14 cellular contexts compared by ENCODE assay signal in genomic region chr1:56570924-56571372, GRCh38. TPM values are rescaled to one million over a fixed set of nuclear protein-coding genes. Genes with fewer than 3 reads are reported as not detected.
DNase-seq lines count a peak whose midpoint lies in the region; ATAC-seq and TF ChIP-seq lines count a peak whose summit lies in the region.
"Had no signal": no experiment of that assay in that cellular context is flagged by ENCODE, and none has a peak within 500 bp of the region (broad histone marks: within the 10 kb centered on the region; RNA-seq: fewer than 3 reads in every experiment).

No MANE protein-coding gene starts in this region.

- H3K79me2 ChIP-seq in hepatocyte = peaks cover 97% of the 10 kb centered on the region

- TF ChIP-seq RAD21 in Ishikawa (IDR thresholded peaks at IDR 0.05; ENCODE audit: low read depth) = no peak

- TF ChIP-seq EP300 in Ishikawa (IDR thresholded peaks at IDR 0.05; ENCODE audit: borderline replicate concordance) = no peak

- H3K9me3 Mint-ChIP-seq in WTC11 (peaks cover 5% of the 10 kb centered on the region; the same call in 1 of the 2 replicates), chondrocyte (ENCODE audit: low read depth) (no peaks in the 10 kb centered on the region)
- peaks cover 0 to 1% of the 10 kb centered on the region in 2 donors for H3K9me3 Mint-ChIP-seq in activated T-cell treated with anti-CD3 and anti-CD28 coated beads, Interleukin-2, amount 50 U/mL, for 72 hours

- H3K4me1 ChIP-seq in hepatocyte (ENCODE audit: insufficient read depth) = peaks cover 68% of the 10 kb centered on the region
- peaks cover 68 to 79% of the 10 kb centered on the region in 2 donors for H3K4me1 ChIP-seq in thyroid gland

- H3K4me1 Mint-ChIP-seq in WTC11 (peaks cover 88% of the 10 kb centered on the region), chondrocyte (ENCODE audit: low read depth) (peaks cover 34% of the 10 kb centered on the region)
- H3K4me1 Mint-ChIP-seq in activated T-cell treated with anti-CD3 and anti-CD28 coated beads, Interleukin-2, amount 50 U/mL, for 72 hours (ENCODE audit: low read depth) = no peaks in the 10 kb centered on the region

- H3K9me3 ChIP-seq in hepatocyte (ENCODE audit: low read depth) = no peaks in the 10 kb centered on the region
- no peaks in the 10 kb centered on the region for H3K9me3 ChIP-seq in thyroid gland

- 49% methylated on average over 5 of the region's 5 CpGs for WGBS in hepatocyte (ENCODE audit: low lambda C conversion rate, missing lambda C conversion rate)
- WGBS in thyroid gland, 2 donors = 19 to 46% methylated on average over 5 of the region's 5 CpGs

- CTCF ChIA-PET in WTC11 (lab: Charles Lee) = interaction anchor here (1.0 kb wide), 1 partner anchor 35 kb away, joined by 5 read pairs; no protein-coding TSS in a partner anchor

- no peaks in the 10 kb centered on the region for H3K9me2 ChIP-seq in hepatocyte (replicated peaks; ENCODE audit: insufficient read depth)

- H3K27me3 ChIP-seq in hepatocyte = no peaks in the 10 kb centered on the region
- H3K27me3 ChIP-seq in thyroid gland = no peaks in the 10 kb centered on the region

- H3K4me3 Mint-ChIP-seq in WTC11 (peak overlapping the region; percentile 20), chondrocyte (ENCODE audit: unreplicated experiment) (no peak overlapping the region)
- no peak overlapping the region for H3K4me3 Mint-ChIP-seq in activated T-cell treated with anti-CD3 and anti-CD28 coated beads, Interleukin-2, amount 50 U/mL, for 72 hours
- H3K4me3 Mint-ChIP-seq: T-helper 17 cell had no signal

- H3K27ac Mint-ChIP-seq in WTC11 (peak overlapping the region; percentile 51), chondrocyte (ENCODE audit: unreplicated experiment) (no peak overlapping the region)
- no peak overlapping the region for H3K27ac Mint-ChIP-seq in activated T-cell treated with anti-CD3 and anti-CD28 coated beads, Interleukin-2, amount 50 U/mL, for 72 hours
- H3K27ac Mint-ChIP-seq: T-helper 17 cell had no signal

- peak in 1 of 2 donors; percentile 57 for TF ChIP-seq POLR2A in thyroid gland (IDR thresholded peaks at IDR 0.05)

- H3K36me3 ChIP-seq in hepatocyte (replicated peaks; ENCODE audit: insufficient read depth, low read depth) (no peaks in the 10 kb centered on the region), thyroid gland (no peaks in the 10 kb centered on the region)

- H3K4me3 ChIP-seq in hepatocyte (no peak overlapping the region), thyroid gland (replicated peaks in 1 of 3) (no peak overlapping the region)

- H3K27me3 Mint-ChIP-seq in WTC11 (ENCODE audit: low read depth) (no peaks in the 10 kb centered on the region), chondrocyte (ENCODE audit: low read depth) (no peaks in the 10 kb centered on the region)
- no peaks in the 10 kb centered on the region for H3K27me3 Mint-ChIP-seq in activated T-cell treated with anti-CD3 and anti-CD28 coated beads, Interleukin-2, amount 50 U/mL, for 72 hours (ENCODE audit: low read depth)
- H3K27me3 Mint-ChIP-seq: progenitor cell of endocrine pancreas had no signal

- peaks cover 99% of the 10 kb centered on the region for H4K20me1 ChIP-seq in hepatocyte (ENCODE audit: insufficient read depth, poor library complexity, severe bottlenecking)

- peak overlapping the region; percentile 11 for H3K27ac ChIP-seq in hepatocyte
- H3K27ac ChIP-seq in thyroid gland = peak overlapping the region; percentile 97 to 98 (median 97)

- POLR2A ChIA-PET in WTC11 (lab: Charles Lee) = interaction anchor here (0.9 kb wide), 1 partner anchor 22 kb away, joined by 5 read pairs; no protein-coding TSS in a partner anchor

- ATAC-seq in WTC11 (no peak), HG03439 (IDR thresholded peaks at IDR 0.05; ENCODE audit: unreplicated experiment) (no peak)
- ATAC-seq in activated T-cell treated with anti-CD3 and anti-CD28 coated beads, Interleukin-2, amount 50 U/mL, for 72 hours (replicated peaks in 1 of 2) = no peak
- ATAC-seq: Panc1, T-helper 17 cell had no signal

- peak overlapping the region; percentile 79 for H3K4me2 ChIP-seq in hepatocyte

- peaks cover 5% of the 10 kb centered on the region for H3K36me3 Mint-ChIP-seq in WTC11
- peaks cover 2% of the 10 kb centered on the region for H3K36me3 Mint-ChIP-seq in chondrocyte (ENCODE audit: low read depth)
- H3K36me3 Mint-ChIP-seq in activated T-cell treated with anti-CD3 and anti-CD28 coated beads, Interleukin-2, amount 50 U/mL, for 72 hours (ENCODE audit: insufficient read depth in 2 of 2) = no peaks in the 10 kb centered on the region

- DNase-seq in WTC11 (ENCODE audit: low spot score) (no peak), hepatocyte (ENCODE audit: low spot score) (no peak), thyroid gland (peak in 1 of 2 donors; percentile 27), chondrocyte (ENCODE audit: low spot score) (no peak)
- no peak for DNase-seq in activated T-cell treated with anti-CD3 and anti-CD28 coated beads, Interleukin-2, amount 50 U/mL, for 72 hours
- DNase-seq: activated CD4-positive, alpha-beta T cell treated with anti-CD3 and anti-CD28 coated beads, Interleukin-2, amount 50 U/mL, for 4 hours; activated effector memory CD4-positive, alpha-beta T cell treated with Interleukin-2 at 50 U/mL for 16 hours; COR-L47; NCI-H1694; T-helper 17 cell had no signal

- TF ChIP-seq CTCF in WTC11 (IDR thresholded peaks at IDR 0.05) = no peak
- TF ChIP-seq CTCF in hepatocyte (IDR thresholded peaks at IDR 0.05; ENCODE audit: poor library complexity) = no peak
- no peak for TF ChIP-seq CTCF in thyroid gland (IDR thresholded peaks at IDR 0.05)
- TF ChIP-seq CTCF in chondrocyte (IDR thresholded peaks at IDR 0.05) = no peak

- intact Hi-C loops in thyroid gland (cut with DNase I) = loop anchor here (10.0 kb wide), 2 partner anchors 46 to 506 kb away; no protein-coding TSS in a partner anchor

- H2AFZ ChIP-seq in hepatocyte = no peak overlapping the region

TF ChIP-seq in Ishikawa, 13 proteins besides CTCF, POLR2A, EP300 and RAD21:
- 0 out of 2 replicates have a peak, but pooled peaks have one; percentile 23 for TF ChIP-seq TCF12 (IDR thresholded peaks at IDR 0.05; ENCODE audit: low read depth)
- TF ChIP-seq TEAD4 (IDR thresholded peaks at IDR 0.05) = no peak
- 0 out of 2 replicates have a peak, but pooled peaks have one; percentile 29 for TF ChIP-seq CEBPB (IDR thresholded peaks at IDR 0.05)
- TF ChIP-seq YY1 (IDR thresholded peaks at IDR 0.05; ENCODE audit: low read depth) = no peak
TF ChIP-seq in Ishikawa: peak in this region for 2.

TF ChIP-seq in WTC11, 78 proteins besides CTCF, POLR2A, EP300 and RAD21:
- TF ChIP-seq RORB (CRISPR knock-in tag; IDR thresholded peaks at IDR 0.05) (no peak), ZNF423 (CRISPR knock-in tag; IDR thresholded peaks at IDR 0.05) (no peak), TCF7 (CRISPR knock-in tag; IDR thresholded peaks at IDR 0.05; ENCODE audit: low read depth) (no peak), ELF4 (CRISPR knock-in tag; IDR thresholded peaks at IDR 0.05; ENCODE audit: low read depth) (no peak)
- TF ChIP-seq, protein P1, sequence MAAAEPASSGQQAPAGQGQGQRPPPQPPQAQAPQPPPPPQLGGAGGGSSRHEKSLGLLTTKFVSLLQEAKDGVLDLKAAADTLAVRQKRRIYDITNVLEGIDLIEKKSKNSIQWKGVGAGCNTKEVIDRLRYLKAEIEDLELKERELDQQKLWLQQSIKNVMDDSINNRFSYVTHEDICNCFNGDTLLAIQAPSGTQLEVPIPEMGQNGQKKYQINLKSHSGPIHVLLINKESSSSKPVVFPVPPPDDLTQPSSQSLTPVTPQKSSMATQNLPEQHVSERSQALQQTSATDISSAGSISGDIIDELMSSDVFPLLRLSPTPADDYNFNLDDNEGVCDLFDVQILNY (CRISPR knock-in tag; IDR thresholded peaks at IDR 0.05) = no peak
- TF ChIP-seq, protein P2, sequence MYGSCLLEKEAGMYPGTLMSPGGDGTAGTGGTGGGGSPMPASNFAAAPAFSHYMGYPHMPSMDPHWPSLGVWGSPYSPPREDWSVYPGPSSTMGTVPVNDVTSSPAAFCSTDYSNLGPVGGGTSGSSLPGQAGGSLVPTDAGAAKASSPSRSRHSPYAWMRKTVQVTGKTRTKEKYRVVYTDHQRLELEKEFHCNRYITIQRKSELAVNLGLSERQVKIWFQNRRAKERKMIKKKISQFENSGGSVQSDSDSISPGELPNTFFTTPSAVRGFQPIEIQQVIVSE (CRISPR knock-in tag; IDR thresholded peaks at IDR 0.05; ENCODE audit: borderline replicate concordance) = no peak

RNA-seq across cellular contexts. Expression of gene PLPP3, which starts 8.4 kb away (rescaled TPM):
- total RNA-seq in WTC11 (2021) (28.2 to 31.0 TPM (median 28.8 TPM) in 3 replicates), hepatocyte (159 TPM in 2 replicates), thyroid gland (100 to 1,000 TPM; 257 to 764 (median 675) TPM), chondrocyte (20.2 to 20.5 TPM (median 20.4 TPM) in 3 replicates)
- 103 TPM in 2 replicates for polyA plus RNA-seq in hepatocyte
- not detected for total RNA-seq in activated T-cell treated with anti-CD3 and anti-CD28 coated beads, Interleukin-2, amount 50 U/mL, for 72 hours

Comparison
In these comparisons a context has a peak if more than half of its experiments do, and no peak if none do; other contexts are left out.
1. RNA of gene PLPP3, which starts 8.4 kb away (total RNA-seq): 257 to 764 TPM in thyroid gland, 159 TPM in hepatocyte, 28.2 to 31.0 TPM in WTC11 and 20.2 to 20.5 TPM in chondrocyte; not detected in activated T-cell treated with anti-CD3 and anti-CD28 coated beads, Interleukin-2, amount 50 U/mL, for 72 hours; every median in the first group is over 10 times any median in the second.